ENCODE assay signal across 8 cellular contexts in the genomic region with DNA sequence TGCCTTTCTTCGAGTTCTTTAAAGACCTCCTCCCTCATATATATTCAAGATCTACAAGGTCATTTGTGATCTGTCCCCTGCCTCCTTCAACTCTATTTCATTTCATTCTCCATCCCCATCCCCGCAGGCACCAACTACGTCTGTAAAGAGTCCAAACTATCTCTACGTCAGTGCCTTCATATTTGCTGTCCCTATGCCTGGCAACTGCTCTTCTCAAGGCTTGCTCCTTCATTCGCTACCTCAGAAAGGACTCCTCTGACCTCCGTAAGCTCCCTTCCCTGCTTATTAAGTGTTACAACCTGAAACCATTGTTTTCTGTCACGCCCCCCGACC. TPM values are rescaled to one million over a fixed set of nuclear protein-coding genes. Genes with fewer than 3 reads are reported as not detected.
A peak's percentile ranks its signal among the peaks of the same experiment; 100 is the strongest.
DNase-seq lines count a peak whose midpoint lies in the region; ATAC-seq and TF ChIP-seq lines count a peak whose summit lies in the region.

No MANE protein-coding gene starts in this region.

- H2AFZ ChIP-seq in Karpas-422 (ENCODE audit: low read length): no peak overlapping the region

- DNase-seq in EH (ENCODE audit: low read depth): peak; percentile 44
- DNase-seq in Karpas-422: no peak
- DNase-seq in colonic mucosa: no peak
- no peak for DNase-seq in midbrain (lab: John Stamatoyannopoulos, UW)
- DNase-seq in SHP77 (lab: John Stamatoyannopoulos, UW): no peak
- no peak for DNase-seq in stimulated activated CD4-positive, alpha-beta T cell treated with anti-CD3 and anti-CD28 coated beads, Interleukin-12 subunit alpha, Interleukin-12 subunit beta, amount 100 ng/mL, for 4 hours

- peaks cover 25% of the 10 kb centered on the region for H3K4me1 ChIP-seq in Karpas-422 (ENCODE audit: low read length)
- H3K4me1 ChIP-seq in colonic mucosa: peaks cover 5% of the 10 kb centered on the region
- H3K4me1 ChIP-seq in mucosa of stomach (ENCODE audit: control insufficient read depth, insufficient read depth, low read length): no peaks in the 10 kb centered on the region

- no peaks in the 10 kb centered on the region for H3K9me3 ChIP-seq in Karpas-422 (ENCODE audit: low read length)
- no peaks in the 10 kb centered on the region for H3K9me3 ChIP-seq in colonic mucosa
- H3K9me3 ChIP-seq in mucosa of stomach (ENCODE audit: control insufficient read depth, low read length): no peaks in the 10 kb centered on the region

- intact Hi-C loops in colonic mucosa (cut with DNase I): no loop called here

- peak overlapping the region; percentile 76 for H3K4me2 ChIP-seq in Karpas-422 (ENCODE audit: low read depth, low read length, poor library complexity, severe bottlenecking)

- peak overlapping the region; percentile 79 for H3K4me3 ChIP-seq in Karpas-422 (ENCODE audit: low read length)
- peak overlapping the region; percentile 87 for H3K4me3 ChIP-seq in colonic mucosa
- peak overlapping the region; percentile 85 for H3K4me3 ChIP-seq in mucosa of stomach (ENCODE audit: low read length)

- no peak for ATAC-seq in GM21619 (IDR thresholded peaks at IDR 0.05; ENCODE audit: unreplicated experiment)

- H3K9ac ChIP-seq in Karpas-422 (ENCODE audit: low read length) (peak overlapping the region; percentile 77), colonic mucosa (ENCODE audit: low read depth in 2 of 2, low read length in 2 of 2) (peak overlapping the region; percentile 72 to 78), mucosa of stomach (ENCODE audit: low read length) (peak overlapping the region; percentile 92)

- TF ChIP-seq CTCF in colonic mucosa (IDR thresholded peaks at IDR 0.05): no peak

- H3K79me2 ChIP-seq in Karpas-422 (ENCODE audit: low read length): peaks cover 77% of the 10 kb centered on the region

- H3K27me3 ChIP-seq in Karpas-422 (ENCODE audit: low read length) (no peaks in the 10 kb centered on the region), colonic mucosa (no peaks in the 10 kb centered on the region), mucosa of stomach (ENCODE audit: control insufficient read depth, insufficient read depth, low read length) (no peaks in the 10 kb centered on the region)

- H3K27ac ChIP-seq in Karpas-422 (ENCODE audit: low read length): no peak overlapping the region; the same call in 1 of the 2 replicates
- H3K27ac ChIP-seq in colonic mucosa: no peak overlapping the region

- peaks cover 31% of the 10 kb centered on the region; the same call in 1 of the 2 replicates for H3K36me3 ChIP-seq in Karpas-422 (ENCODE audit: insufficient read depth, low read length)
- no peaks in the 10 kb centered on the region for H3K36me3 ChIP-seq in colonic mucosa
- peaks cover 8% of the 10 kb centered on the region for H3K36me3 ChIP-seq in mucosa of stomach (ENCODE audit: control insufficient read depth, insufficient read depth, low read length)

- peaks cover 14% of the 10 kb centered on the region for H4K20me1 ChIP-seq in Karpas-422 (ENCODE audit: insufficient read depth, low read depth, low read length)

- H3K9me2 ChIP-seq in Karpas-422 (replicated peaks; ENCODE audit: insufficient read depth, low read length): no peaks in the 10 kb centered on the region

RNA-seq across cellular contexts. Expression of gene LLPH, which starts 0.7 kb away (rescaled TPM):
- 5.6 and 15.3 TPM in 2 replicates for total RNA-seq in Karpas-422 (2014; rRNA removed; shearing (Covaris generic); ENCODE audit: low replicate concordance)
- total RNA-seq in colonic mucosa: 10 to 100 TPM; 21.0 to 28.5 TPM

RNA-seq across cellular contexts. Expression of gene TMBIM4, which starts 39.9 kb away (rescaled TPM):
- total RNA-seq in Karpas-422 (2014; rRNA removed; shearing (Covaris generic); ENCODE audit: low replicate concordance): 36.1 and 151 TPM in 2 replicates
- 100 to 1,000 TPM; 130 to 168 TPM for total RNA-seq in colonic mucosa

RNA-seq across cellular contexts. Expression of gene IRAK3, which starts 59.1 kb away (rescaled TPM):
- not detected in 2 replicates for total RNA-seq in Karpas-422 (2014; rRNA removed; shearing (Covaris generic); ENCODE audit: low replicate concordance)
- 1 to 10 TPM; 3.3 to 3.6 TPM for total RNA-seq in colonic mucosa
